Comparison of ENCODE assay signal across 1 cellular context in the genomic region with DNA sequence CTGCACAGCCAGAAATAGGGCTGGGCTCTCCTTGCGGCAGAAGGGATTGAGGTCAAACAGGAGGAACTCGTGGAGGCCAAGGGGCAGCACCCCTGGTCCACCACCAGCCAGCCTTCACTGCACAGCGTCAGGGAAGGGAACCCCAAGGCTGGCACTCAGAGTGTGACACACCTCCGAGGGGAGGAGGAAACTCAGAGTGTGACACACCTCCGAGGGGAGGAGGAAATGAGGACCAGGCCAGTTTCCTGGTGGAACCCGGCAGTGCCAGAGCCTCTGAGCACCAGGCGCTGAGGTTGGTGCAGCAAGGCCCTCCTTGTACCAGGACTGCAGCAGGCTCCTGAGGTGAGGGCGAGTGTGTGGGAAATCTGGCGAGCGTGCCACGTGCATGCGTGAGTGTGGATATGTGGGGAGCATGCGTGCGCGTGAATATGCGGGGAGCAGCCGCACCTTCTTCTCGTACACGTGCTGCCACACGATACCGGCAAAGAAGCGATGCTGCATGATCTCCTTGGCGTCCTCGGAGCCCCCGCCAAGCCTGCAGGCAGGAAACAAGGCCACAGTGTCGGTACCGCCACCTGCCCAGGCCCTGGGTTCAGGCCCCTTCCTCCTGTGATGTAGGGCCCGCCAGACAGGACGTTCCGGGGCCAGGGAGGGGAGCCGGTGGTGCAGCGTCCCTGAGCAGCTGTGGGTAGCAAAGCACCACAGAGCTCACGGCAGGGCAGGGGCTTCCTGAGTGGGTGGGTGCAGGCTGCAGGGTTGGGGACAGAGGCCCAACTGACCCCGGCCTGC.
A peak's percentile ranks its signal among the peaks of the same experiment; 100 is the strongest.
TF ChIP-seq lines count a peak whose summit lies in the region.

No MANE protein-coding gene starts in this region.

TF ChIP-seq in HEK293, 187 proteins besides CTCF, POLR2A, EP300 and RAD21 (continued from another document):
- TF ChIP-seq ZNF692 (tag by site-specific recombination; IDR thresholded peaks at IDR 0.05), result no peak
- no peak for TF ChIP-seq ZNF174 (tag by site-specific recombination; IDR thresholded peaks at IDR 0.05)
- TF ChIP-seq ZNF26 (tag by site-specific recombination; IDR thresholded peaks at IDR 0.05), result no peak
- peak; percentile 33; the same call in 1 of the 2 replicates for TF ChIP-seq ZNF10 (tag by site-specific recombination; IDR thresholded peaks at IDR 0.05)
- TF ChIP-seq ZNF140 (tag by site-specific recombination; IDR thresholded peaks at IDR 0.05), result no peak
- no peak for TF ChIP-seq ZNF585B (tag by site-specific recombination; IDR thresholded peaks at IDR 0.05)
